In genomic region chr7:155340721-155341120, GRCh38 we compare ENCODE assay signal across 15 cellular contexts. TPM values are rescaled to one million over a fixed set of nuclear protein-coding genes. Genes with fewer than 3 reads are reported as not detected.
DNase-seq lines count a peak whose midpoint lies in the region; ATAC-seq and TF ChIP-seq lines count a peak whose summit lies in the region.
"Had no signal": no experiment of that assay in that cellular context is flagged by ENCODE, and none has a peak within 500 bp of the region (broad histone marks: within the 10 kb centered on the region; RNA-seq: fewer than 3 reads in every experiment).

No MANE protein-coding gene starts in this region.

- H3K4me1 Mint-ChIP-seq in activated naive CD4-positive, alpha-beta T cell treated with anti-CD3 and anti-CD28 coated beads, Interleukin-2, amount 50 U/mL, for 24 hours = peaks cover 18% of the 10 kb centered on the region
- H3K4me1 Mint-ChIP-seq in endodermal cell (peaks cover 4% of the 10 kb centered on the region), nephron progenitor cell (peaks cover 14% of the 10 kb centered on the region), neural progenitor cell (peaks cover 18% of the 10 kb centered on the region)

- H3K4me3 Mint-ChIP-seq in activated naive CD4-positive, alpha-beta T cell treated with anti-CD3 and anti-CD28 coated beads, Interleukin-2, amount 50 U/mL, for 24 hours = peak overlapping the region; percentile 4
- H3K4me3 Mint-ChIP-seq in endodermal cell (no peak overlapping the region), nephron progenitor cell (no peak overlapping the region), neural progenitor cell (no peak overlapping the region)
- H3K4me3 Mint-ChIP-seq: B cell; CD4-positive, alpha-beta memory T cell; GM23338; H9 had no signal

- H3K36me3 Mint-ChIP-seq in activated naive CD4-positive, alpha-beta T cell treated with anti-CD3 and anti-CD28 coated beads, Interleukin-2, amount 50 U/mL, for 24 hours = no peaks in the 10 kb centered on the region
- H3K36me3 Mint-ChIP-seq in endodermal cell (ENCODE audit: low read depth) (no peaks in the 10 kb centered on the region), nephron progenitor cell (ENCODE audit: low read depth) (no peaks in the 10 kb centered on the region), neural progenitor cell (no peaks in the 10 kb centered on the region)
- H3K36me3 Mint-ChIP-seq: CD4-positive, alpha-beta memory T cell had no signal

- H3K36me3 ChIP-seq in endodermal cell (ENCODE audit: control insufficient read depth, insufficient read depth, low read length) (no peaks in the 10 kb centered on the region), neural progenitor cell (no peaks in the 10 kb centered on the region)

- no peak overlapping the region for H2AFZ ChIP-seq in neural progenitor cell (replicated peaks)
- H2AFZ ChIP-seq: GM23338 had no signal

- H3K27ac ChIP-seq in endodermal cell (ENCODE audit: low read depth, low read length) = no peak overlapping the region
- no peak overlapping the region for H3K27ac ChIP-seq in neural progenitor cell
- H3K27ac ChIP-seq: C4-2B had no signal

- H3K9ac ChIP-seq in endodermal cell (ENCODE audit: extremely low read depth, low read length, poor library complexity, severe bottlenecking) = no peak overlapping the region
- H3K9ac ChIP-seq in neural progenitor cell = no peak overlapping the region

- H3K4me3 ChIP-seq in endodermal cell (ENCODE audit: low read length) (no peak overlapping the region), neural progenitor cell (no peak overlapping the region)
- H3K4me3 ChIP-seq: GM23338 had no signal

- H3K27ac Mint-ChIP-seq in activated naive CD4-positive, alpha-beta T cell treated with anti-CD3 and anti-CD28 coated beads, Interleukin-2, amount 50 U/mL, for 24 hours = no peak overlapping the region
- H3K27ac Mint-ChIP-seq in endodermal cell (no peak overlapping the region), nephron progenitor cell (peak overlapping the region; percentile 22), neural progenitor cell (no peak overlapping the region)
- H3K27ac Mint-ChIP-seq: B cell, GM23338, H9 had no signal

- no peak for DNase-seq in activated naive CD4-positive, alpha-beta T cell (lab: John Stamatoyannopoulos, UW)
- DNase-seq in endodermal cell = peak; percentile 36
- DNase-seq in nephron progenitor cell = no peak
- DNase-seq in UCSD-AML1 (lab: John Stamatoyannopoulos, UW; ENCODE audit: unreplicated experiment) = no peak
- no peak for DNase-seq in neural progenitor cell (ENCODE audit: low spot score)
- DNase-seq: CD4-positive, alpha-beta memory T cell; DMS79; EL; H9 had no signal

- no peaks in the 10 kb centered on the region for H3K9me3 ChIP-seq in endodermal cell (ENCODE audit: control insufficient read depth, low read length)
- H3K9me3 ChIP-seq in neural progenitor cell (ENCODE audit: low read depth) = no peaks in the 10 kb centered on the region

- H3K9me3 Mint-ChIP-seq in activated naive CD4-positive, alpha-beta T cell treated with anti-CD3 and anti-CD28 coated beads, Interleukin-2, amount 50 U/mL, for 24 hours = no peaks in the 10 kb centered on the region
- H3K9me3 Mint-ChIP-seq in endodermal cell (no peaks in the 10 kb centered on the region), nephron progenitor cell (no peaks in the 10 kb centered on the region), neural progenitor cell (peaks cover 5% of the 10 kb centered on the region)
- H3K9me3 Mint-ChIP-seq: CD4-positive, alpha-beta memory T cell; GM23338 had no signal

- peaks cover 24% of the 10 kb centered on the region for H3K27me3 ChIP-seq in endodermal cell (ENCODE audit: control insufficient read depth, insufficient read depth, low read length, poor library complexity, severe bottlenecking)
- H3K27me3 ChIP-seq in neural progenitor cell = peaks cover 16% of the 10 kb centered on the region

- no peaks in the 10 kb centered on the region for H3F3A ChIP-seq in neural progenitor cell (ENCODE audit: low read depth)

- H3K79me2 ChIP-seq in neural progenitor cell (ENCODE audit: low read depth) = no peaks in the 10 kb centered on the region

- ATAC-seq in HG03520 (IDR thresholded peaks at IDR 0.05; ENCODE audit: unreplicated experiment) = no peak
- ATAC-seq: GM23338, HepG2 had no signal

- TF ChIP-seq CTCF in endodermal cell (conservative IDR thresholded peaks at IDR 0.05) (no peak), nephron progenitor cell (IDR thresholded peaks at IDR 0.05) (no peak), neural progenitor cell (IDR thresholded peaks at IDR 0.05) (no peak)

- no peaks in the 10 kb centered on the region for H3K27me3 Mint-ChIP-seq in activated naive CD4-positive, alpha-beta T cell treated with anti-CD3 and anti-CD28 coated beads, Interleukin-2, amount 50 U/mL, for 24 hours
- H3K27me3 Mint-ChIP-seq in endodermal cell (ENCODE audit: insufficient read depth) (peaks cover 20% of the 10 kb centered on the region), nephron progenitor cell (ENCODE audit: low read depth, poor library complexity) (peaks cover 24% of the 10 kb centered on the region), neural progenitor cell (ENCODE audit: insufficient read depth, low read depth) (peaks cover 15% of the 10 kb centered on the region)

- 93% methylated on average over 3 to 9 of the region's 9 CpGs for WGBS in endodermal cell (ENCODE audit: insufficient coverage in 1 of 2, insufficient read length in 1 of 2), 2 experiments

- no peak overlapping the region for H3K4me2 ChIP-seq in neural progenitor cell
- H3K4me2 ChIP-seq: GM23338 had no signal

- H4K20me1 ChIP-seq in neural progenitor cell (ENCODE audit: low read depth) = peaks cover 2% of the 10 kb centered on the region

- no peaks in the 10 kb centered on the region for H3K4me1 ChIP-seq in endodermal cell (ENCODE audit: control insufficient read depth, insufficient read depth, low read length)
- no peaks in the 10 kb centered on the region for H3K4me1 ChIP-seq in neural progenitor cell

RNA-seq across cellular contexts. Expression of gene INSIG1, which starts 43.0 kb away (rescaled TPM):
- total RNA-seq in endodermal cell (10 to 100 TPM; 27.2 to 36.9 TPM), neural progenitor cell (ENCODE audit: low replicate concordance) (94.3 and 96.2 TPM in 2 replicates)
- polyA plus RNA-seq in endodermal cell (2013, experiment 1 of 2) = 77.8 TPM
- polyA plus RNA-seq in endodermal cell (2013, experiment 2 of 2) = 81.3 TPM
